ENCODE assay signal across 2 cellular contexts in the genomic region with DNA sequence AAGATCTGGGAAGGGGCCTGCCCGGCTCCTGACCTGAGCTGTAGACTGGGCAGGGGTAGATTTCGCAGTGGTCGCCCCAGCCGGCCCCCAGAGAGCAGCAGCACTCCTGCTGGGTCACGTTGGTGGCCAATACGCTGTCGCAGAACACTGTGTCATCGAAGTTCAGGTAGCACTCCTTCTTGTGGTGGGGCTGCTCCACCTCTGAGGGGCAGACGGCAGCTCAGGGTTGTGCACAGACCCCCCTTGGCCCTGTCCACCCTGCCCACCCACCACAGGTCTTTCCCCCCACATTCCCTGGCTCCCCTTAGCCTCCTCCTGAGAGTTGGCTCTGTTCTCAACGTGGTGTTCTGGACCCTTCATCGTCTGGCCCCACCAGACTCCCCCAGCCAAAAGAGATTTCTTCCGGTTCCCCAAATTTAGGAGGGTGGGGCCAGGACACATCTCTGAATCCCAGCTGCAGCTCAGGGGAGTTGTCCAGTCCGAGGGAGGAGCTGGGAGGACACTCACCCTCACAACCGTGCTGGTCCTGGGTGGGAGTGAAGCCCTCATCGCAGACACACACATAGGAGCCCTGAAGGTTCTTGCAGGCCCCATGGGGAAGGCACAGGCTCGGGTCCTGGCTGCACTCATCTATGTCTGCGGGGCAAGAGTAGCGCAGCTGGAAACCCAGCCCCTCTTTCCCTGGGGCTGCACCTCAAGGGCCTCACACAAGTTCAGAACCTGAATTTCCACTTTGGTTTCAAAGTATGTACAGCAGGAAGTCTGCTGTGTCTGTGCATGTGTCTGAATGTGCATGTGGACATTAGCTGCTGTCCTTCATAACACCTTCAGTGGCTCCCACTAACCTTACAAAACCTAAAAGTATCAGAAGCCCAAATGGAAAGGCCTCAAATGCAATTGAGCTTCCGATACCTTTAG.
TF ChIP-seq lines count a peak whose summit lies in the region.

No MANE protein-coding gene starts in this region.

TF ChIP-seq in endothelial cell of umbilical vein, 7 proteins besides CTCF, POLR2A, EP300 and RAD21:
- TF ChIP-seq EZH2 (IDR thresholded peaks at IDR 0.05; ENCODE audit: borderline replicate concordance, low read depth, low read length, severe bottlenecking) = no peak
- TF ChIP-seq JUN (IDR thresholded peaks at IDR 0.05; ENCODE audit: borderline replicate concordance, insufficient read depth, insufficient read length, low read depth) = no peak
- no peak for TF ChIP-seq MYC (IDR thresholded peaks at IDR 0.05; ENCODE audit: low read depth, low read length)
- no peak for TF ChIP-seq GATA2 (IDR thresholded peaks at IDR 0.05; ENCODE audit: insufficient read depth, insufficient read length, low read depth, low read length)
- TF ChIP-seq, protein P1, sequence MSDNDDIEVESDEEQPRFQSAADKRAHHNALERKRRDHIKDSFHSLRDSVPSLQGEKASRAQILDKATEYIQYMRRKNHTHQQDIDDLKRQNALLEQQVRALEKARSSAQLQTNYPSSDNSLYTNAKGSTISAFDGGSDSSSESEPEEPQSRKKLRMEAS (IDR thresholded peaks at IDR 0.05; ENCODE audit: insufficient read depth, insufficient read length) = no peak
- TF ChIP-seq FOS (IDR thresholded peaks at IDR 0.05; ENCODE audit: borderline replicate concordance, insufficient read depth, low read length) = no peak
- TF ChIP-seq POLR2AphosphoS5 (IDR thresholded peaks at IDR 0.05; ENCODE audit: insufficient read depth, low read depth, low read length) = no peak
TF ChIP-seq in endothelial cell of umbilical vein: peak in this region for 0.

TF ChIP-seq in HEK293T, 16 proteins besides CTCF, POLR2A, EP300 and RAD21:
- TF ChIP-seq NFRKB (IDR thresholded peaks at IDR 0.05) (no peak), ZNF384 (IDR thresholded peaks at IDR 0.05) (no peak), BHLHE40 (IDR thresholded peaks at IDR 0.05; ENCODE audit: borderline replicate concordance) (no peak), FOXM1 (IDR thresholded peaks at IDR 0.05; ENCODE audit: borderline replicate concordance) (no peak), L3MBTL2 (conservative IDR thresholded peaks at IDR 0.05) (no peak), FOXA1 (IDR thresholded peaks at IDR 0.05) (no peak), HDGF (IDR thresholded peaks at IDR 0.05; ENCODE audit: borderline replicate concordance) (no peak), SUZ12 (IDR thresholded peaks at IDR 0.05) (no peak), LEF1 (IDR thresholded peaks at IDR 0.05; ENCODE audit: borderline replicate concordance) (no peak), ARNT (IDR thresholded peaks at IDR 0.05) (no peak)
- TF ChIP-seq, protein P2, sequence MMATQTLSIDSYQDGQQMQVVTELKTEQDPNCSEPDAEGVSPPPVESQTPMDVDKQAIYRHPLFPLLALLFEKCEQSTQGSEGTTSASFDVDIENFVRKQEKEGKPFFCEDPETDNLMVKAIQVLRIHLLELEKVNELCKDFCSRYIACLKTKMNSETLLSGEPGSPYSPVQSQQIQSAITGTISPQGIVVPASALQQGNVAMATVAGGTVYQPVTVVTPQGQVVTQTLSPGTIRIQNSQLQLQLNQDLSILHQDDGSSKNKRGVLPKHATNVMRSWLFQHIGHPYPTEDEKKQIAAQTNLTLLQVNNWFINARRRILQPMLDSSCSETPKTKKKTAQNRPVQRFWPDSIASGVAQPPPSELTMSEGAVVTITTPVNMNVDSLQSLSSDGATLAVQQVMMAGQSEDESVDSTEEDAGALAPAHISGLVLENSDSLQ (IDR thresholded peaks at IDR 0.05) = no peak
TF ChIP-seq in HEK293T: peak in this region for 0.
